In the genomic region with DNA sequence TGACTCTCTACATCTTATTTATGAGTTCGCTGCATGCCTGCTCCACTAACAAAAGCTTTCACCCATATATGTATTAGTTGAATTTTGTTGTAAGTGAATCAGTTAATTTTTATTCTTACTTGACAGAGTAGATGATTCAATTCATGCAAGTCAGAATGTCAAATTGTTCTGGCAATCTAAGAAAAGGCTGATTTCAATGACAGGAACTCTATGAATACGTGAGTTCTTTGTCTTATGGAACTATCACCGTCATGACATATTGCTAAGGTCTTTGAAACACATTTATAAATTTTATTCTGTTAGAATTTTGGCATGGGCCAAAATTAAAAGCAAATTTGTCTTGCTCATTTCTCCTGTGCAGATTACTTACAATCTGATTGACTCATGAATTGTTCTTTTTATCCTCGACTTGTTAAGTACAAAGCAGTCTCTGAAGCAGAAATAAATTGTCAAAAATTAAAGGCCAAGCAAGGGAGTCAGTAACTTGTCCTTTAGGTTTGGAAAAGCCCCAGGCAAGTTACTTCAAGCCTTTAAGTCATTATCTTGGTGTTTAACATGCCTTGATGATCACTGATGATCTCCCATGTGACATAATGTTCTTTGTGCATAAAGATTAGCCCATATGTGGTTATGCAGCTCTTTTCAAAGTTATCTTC, we compare ENCODE assay signal across 16 cellular contexts.
DNase-seq lines count a peak whose midpoint lies in the region; ATAC-seq and TF ChIP-seq lines count a peak whose summit lies in the region.
"Had no signal": no experiment of that assay in that cellular context is flagged by ENCODE, and none has a peak within 500 bp of the region (broad histone marks: within the 10 kb centered on the region; RNA-seq: fewer than 3 reads in every experiment).

No MANE protein-coding gene starts in this region.

- H3K36me3 ChIP-seq in A673 (ENCODE audit: insufficient read depth, low read length, poor library complexity, severe bottlenecking): no peaks in the 10 kb centered on the region
- H3K36me3 ChIP-seq: BLaER1 treated with 17β-estradiol and CSF1 and Interleukin-3, amounts not matched to agents 10 nM and 100 nM had no signal

- DNase-seq in A673 (ENCODE audit: low spot score) (peak; percentile 61), NCI-H69 (lab: John Stamatoyannopoulos, UW) (peak; percentile 10), caudate nucleus (lab: John Stamatoyannopoulos, UW) (peak in 2 of 61 donors; percentile 24 to 54), putamen (ENCODE audit: low spot score) (peak; percentile 52), right cardiac atrium (no peak), cerebellar cortex (ENCODE audit: low spot score) (no peak)
- DNase-seq: CD4-positive, CD25-positive, alpha-beta regulatory T cell; DMS53; GF-D8; GOT3; H9 had no signal

- no peaks in the 10 kb centered on the region for H3K9me3 ChIP-seq in A673 (ENCODE audit: low read depth, low read length, poor library complexity, severe bottlenecking)
- no peaks in the 10 kb centered on the region for H3K9me3 ChIP-seq in right cardiac atrium (ENCODE audit: control insufficient read depth, low read length)

- H3K27ac ChIP-seq in A673 (ENCODE audit: low read depth, low read length, poor library complexity, severe bottlenecking): peak overlapping the region; percentile 29
- H3K27ac ChIP-seq in caudate nucleus (ENCODE audit: low read depth, low read length): peak overlapping the region; percentile 62
- no peak overlapping the region for H3K27ac ChIP-seq in right cardiac atrium (ENCODE audit: low read length)
- H3K27ac ChIP-seq: 22Rv1; BLaER1 treated with 17β-estradiol and CSF1 and Interleukin-3, amounts not matched to agents 10 nM and 100 nM had no signal

- WGBS in right cardiac atrium: 75% methylated on average over 4 of the region's 4 CpGs

- POLR2A ChIA-PET in A673 (lab: Charles Lee; ENCODE audit: low non-redundant PET): no interaction called here

- H3K4me3 ChIP-seq in A673 (ENCODE audit: low read depth, low read length, poor library complexity, severe bottlenecking) (no peak overlapping the region), right cardiac atrium (ENCODE audit: low read length) (no peak overlapping the region)
- H3K4me3 ChIP-seq: BLaER1 treated with 17β-estradiol and CSF1 and Interleukin-3, amounts not matched to agents 10 nM and 100 nM had no signal

- H3K4me1 ChIP-seq in A673 (ENCODE audit: insufficient read depth, low read length, poor library complexity, severe bottlenecking) (peaks cover 33% of the 10 kb centered on the region), right cardiac atrium (ENCODE audit: control insufficient read depth, insufficient read depth, low read length) (no peaks in the 10 kb centered on the region)
- H3K4me1 ChIP-seq: BLaER1 treated with 17β-estradiol and CSF1 and Interleukin-3, amounts not matched to agents 10 nM and 100 nM had no signal

- intact Hi-C loops in A673 (cut with micrococcal nuclease; ENCODE audit: unreplicated experiment): loop anchor here (10.0 kb wide), 2 partner anchors 98 to 412 kb away; no protein-coding TSS in a partner anchor
- intact Hi-C loops in right cardiac atrium (cut with DNase I): no loop called here

- ATAC-seq in HG02642 (IDR thresholded peaks at IDR 0.05; ENCODE audit: poor library complexity, unreplicated experiment) (no peak), GM18909 (IDR thresholded peaks at IDR 0.05; ENCODE audit: poor library complexity, unreplicated experiment) (no peak), right cardiac atrium (no peak)
- ATAC-seq: HepG2 had no signal

- no peak for TF ChIP-seq CTCF in A673 (conservative IDR thresholded peaks at IDR 0.05; ENCODE audit: low read depth, low read length)

- CTCF ChIA-PET in A673 (lab: Charles Lee): no interaction called here

- BruUV-seq in A673 (replicated peaks; lab: Mats Ljungman, UMichigan): no TSS peak

- H3K27me3 ChIP-seq in A673 (replicated peaks; ENCODE audit: insufficient read depth, low read depth, low read length, poor library complexity) (no peaks in the 10 kb centered on the region), right cardiac atrium (ENCODE audit: control insufficient read depth, insufficient read depth) (no peaks in the 10 kb centered on the region)
- H3K27me3 ChIP-seq: BLaER1 treated with 17β-estradiol and CSF1 and Interleukin-3, amounts not matched to agents 10 nM and 100 nM had no signal

Comparison
In these comparisons a context has a peak if more than half of its experiments do, and no peak if none do; other contexts are left out.
1. DNase-seq: peak in A673 (single experiment), NCI-H69 (single experiment) and putamen (single experiment); none in right cardiac atrium (0 of 3) and cerebellar cortex (single experiment).